Comparison of ENCODE assay signal across 15 cellular contexts in genomic region chr3:100526613-100527346, GRCh38. TPM values are rescaled to one million over a fixed set of nuclear protein-coding genes. Genes with fewer than 3 reads are reported as not detected.
DNase-seq lines count a peak whose midpoint lies in the region; ATAC-seq, FAIRE-seq and TF ChIP-seq lines count a peak whose summit lies in the region.
"Had no signal": no experiment of that assay in that cellular context is flagged by ENCODE, and none has a peak within 500 bp of the region (broad histone marks: within the 10 kb centered on the region; RNA-seq: fewer than 3 reads in every experiment).

No MANE protein-coding gene starts in this region.

- H3K4me1 ChIP-seq in SK-N-SH (ENCODE audit: control insufficient read depth in 1 of 2, insufficient read depth in 2 of 2, low read depth in 1 of 2, low read length in 1 of 2) = peaks cover 0 to 12% of the 10 kb centered on the region in 2 experiments; a peak in 3 of 4 replicates
- peaks cover 6% of the 10 kb centered on the region for H3K4me1 ChIP-seq in vagina
- no peaks in the 10 kb centered on the region for H3K4me1 ChIP-seq in MM.1S (ENCODE audit: low read length)

- ATAC-seq in SK-N-SH treated with all-trans-retinoic acid at 6 μM for 48 hours (no peak), left colon (no peak)
- ATAC-seq: T-cell had no signal

- peak; percentile 78 for FAIRE-seq in islet of Langerhans (lab: Jason Lieb, UNC)
- FAIRE-seq: GM18507 had no signal

- H2AFZ ChIP-seq in SK-N-SH (ENCODE audit: low read depth) (peak overlapping the region; percentile 57; the same call in 1 of the 2 replicates), MM.1S (ENCODE audit: low read length) (no peak overlapping the region)

- no peak for TF ChIP-seq RAD21 in SK-N-SH (IDR thresholded peaks at IDR 0.05; ENCODE audit: low read length)

- no peak for TF ChIP-seq EP300 in SK-N-SH (IDR thresholded peaks at IDR 0.05; ENCODE audit: borderline replicate concordance in 1 of 2, low read depth in 1 of 2, low read length in 1 of 2)

- H3K27me3 Mint-ChIP-seq in MCF 10A (ENCODE audit: insufficient read depth, unreplicated experiment) = no peaks in the 10 kb centered on the region

- TF ChIP-seq POLR2A in vagina (IDR thresholded peaks at IDR 0.05) (no peak), lower leg skin (IDR thresholded peaks at IDR 0.05) (no peak)

- H3K9ac ChIP-seq in SK-N-SH = peak overlapping the region; percentile 71; the same call in 1 of the 2 replicates
- no peak overlapping the region for H3K9ac ChIP-seq in MM.1S (ENCODE audit: low read length)

- peaks cover 26% of the 10 kb centered on the region for H3K4me1 Mint-ChIP-seq in MCF 10A (ENCODE audit: insufficient read depth, unreplicated experiment)
- H3K4me1 Mint-ChIP-seq: T-cell had no signal

- H3K9me3 ChIP-seq in SK-N-SH = no peaks in the 10 kb centered on the region
- H3K9me3 ChIP-seq in vagina = no peaks in the 10 kb centered on the region
- no peaks in the 10 kb centered on the region for H3K9me3 ChIP-seq in MM.1S (replicated peaks; ENCODE audit: insufficient read depth, low read length)

- POLR2A ChIA-PET in SK-N-SH (lab: Yijun Ruan, JAX) (interaction anchor here (0.6 to 1.6 kb wide), 2 partner anchors 34 to 266 kb away, joined by 3 to 5 read pairs; partner anchors contain the start of genes TBC1D23 and TMEM45A), MCF 10A (lab: Yijun Ruan, JAX) (interaction anchor here (0.6 to 1.3 kb wide), 6 partner anchors 8 to 892 kb away, joined by 3 to 8 read pairs (median 4); partner anchors contain the start of gene TMEM45A)

- H3K9me2 ChIP-seq in SK-N-SH (no peaks in the 10 kb centered on the region), MM.1S (replicated peaks; ENCODE audit: insufficient read depth, low read length) (no peaks in the 10 kb centered on the region)

- peaks cover 28% of the 10 kb centered on the region for H3F3A ChIP-seq in SK-N-SH (replicated peaks; ENCODE audit: insufficient read depth)
- no peaks in the 10 kb centered on the region for H3F3A ChIP-seq in MM.1S (ENCODE audit: insufficient read depth, low read length)

- no TSS peak for BruUV-seq in MCF 10A (replicated peaks; lab: Mats Ljungman, UMichigan)

- H3K4me2 ChIP-seq in SK-N-SH (peak overlapping the region; percentile 75), MM.1S (ENCODE audit: low read depth, low read length) (no peak overlapping the region)

- intact Hi-C loops in MCF 10A (cut with micrococcal nuclease) = no loop called here
- intact Hi-C loops in vagina (cut with DNase I) = no loop called here
- intact Hi-C loops in lower leg skin (cut with DNase I; ENCODE audit: low total_unique reads) = no loop called here
- intact Hi-C loops in left colon (cut with DNase I, micrococcal nuclease) = no loop called here

- 75% methylated on average over 4 of the region's 4 CpGs for WGBS in SK-N-SH (ENCODE audit: low lambda C conversion rate)
- WGBS in lower leg skin, 2 donors = 68 to 70% methylated on average over 4 of the region's 4 CpGs

- H3K27ac ChIP-seq in SK-N-SH (ENCODE audit: low read depth in 2 of 2, low read length in 1 of 2) (peak overlapping the region; percentile 87 to 99), vagina (peak overlapping the region; percentile 72), MM.1S (ENCODE audit: low read length) (no peak overlapping the region)
- H3K27ac ChIP-seq: C4-2B had no signal

- no peak overlapping the region for H3K4me3 Mint-ChIP-seq in MCF 10A (ENCODE audit: unreplicated experiment)
- H3K4me3 Mint-ChIP-seq: T-cell had no signal

- H3K27ac Mint-ChIP-seq in MCF 10A (ENCODE audit: low read depth, unreplicated experiment) = peak overlapping the region; percentile 89
- H3K27ac Mint-ChIP-seq: T-cell had no signal

- TF ChIP-seq CTCF in SK-N-SH (IDR thresholded peaks at IDR 0.05) (no peak), MCF 10A (IDR thresholded peaks at IDR 0.05; ENCODE audit: unreplicated experiment) (no peak), vagina (IDR thresholded peaks at IDR 0.05) (no peak), lower leg skin (IDR thresholded peaks at IDR 0.05) (no peak), MM.1S (IDR thresholded peaks at IDR 0.05; ENCODE audit: low read length) (no peak)

- H3K4me3 ChIP-seq in SK-N-SH (ENCODE audit: low read depth in 2 of 2, low read length in 1 of 2) (no peak overlapping the region; a peak in 1 of 4 replicates), vagina (no peak overlapping the region), lower leg skin (ENCODE audit: low read depth, poor library complexity, severe bottlenecking) (no peak overlapping the region), MM.1S (ENCODE audit: low read length) (no peak overlapping the region)

- H3K36me3 Mint-ChIP-seq in MCF 10A (ENCODE audit: insufficient read depth, unreplicated experiment) = no peaks in the 10 kb centered on the region
- H3K36me3 Mint-ChIP-seq: T-cell had no signal

- H3K27me3 ChIP-seq in SK-N-SH (ENCODE audit: insufficient read depth) (no peaks in the 10 kb centered on the region), vagina (no peaks in the 10 kb centered on the region), MM.1S (replicated peaks; ENCODE audit: insufficient read depth, low read length) (no peaks in the 10 kb centered on the region)

- CTCF ChIA-PET in SK-N-SH (lab: Yijun Ruan, JAX) = interaction anchor here (0.7 to 1.1 kb wide), 2 partner anchors 8 to 64 kb away, joined by 3 to 4 read pairs; no protein-coding TSS in a partner anchor
- CTCF ChIA-PET in MCF 10A (lab: Yijun Ruan, JAX) = interaction anchor here (4.6 kb wide), 1 partner anchor 64 kb away, joined by 16 read pairs; no protein-coding TSS in a partner anchor

- no peak for DNase-seq in SK-N-SH
- no peak for DNase-seq in MCF 10A (ENCODE audit: unreplicated experiment)
- DNase-seq in vagina (ENCODE audit: extremely low spot score in 2 of 2) = no peak
- DNase-seq in lower leg skin (ENCODE audit: low spot score in 2 of 2) = no peak
- DNase-seq in MM.1S = no peak
- no peak for DNase-seq in left colon
- DNase-seq: 8988T, activated gamma-delta T cell treated with Interleukin-2 at 50 U/mL for 16 hours, DMS153, NCI-H2029 treated with DMSO at 0.1 percent for 48 hours, T-cell had no signal

- no peaks in the 10 kb centered on the region for H3K36me3 ChIP-seq in SK-N-SH (replicated peaks in 1 of 2; ENCODE audit: control insufficient read depth in 1 of 2, insufficient read depth in 2 of 2, low read length in 1 of 2)
- H3K36me3 ChIP-seq in vagina = no peaks in the 10 kb centered on the region
- H3K36me3 ChIP-seq in MM.1S (replicated peaks; ENCODE audit: insufficient read depth, low read length) = no peaks in the 10 kb centered on the region

- H4K20me1 ChIP-seq in SK-N-SH (ENCODE audit: insufficient read depth) (no peaks in the 10 kb centered on the region), MM.1S (ENCODE audit: insufficient read depth, low read length) (no peaks in the 10 kb centered on the region)

- no peaks in the 10 kb centered on the region for H3K9me3 Mint-ChIP-seq in MCF 10A (ENCODE audit: unreplicated experiment)
- H3K9me3 Mint-ChIP-seq: T-cell had no signal

- H3K79me2 ChIP-seq in SK-N-SH (ENCODE audit: insufficient read depth) (no peaks in the 10 kb centered on the region), MM.1S (ENCODE audit: low read length) (no peaks in the 10 kb centered on the region)

TF ChIP-seq in SK-N-SH, 30 proteins besides CTCF, POLR2A, EP300 and RAD21:
- TF ChIP-seq RXRA (IDR thresholded peaks at IDR 0.05; ENCODE audit: borderline replicate concordance, low read depth) = 0 out of 2 replicates have a peak, but pooled peaks have one; percentile 7
- 0 out of 2 replicates have a peak, but pooled peaks have one; percentile 1 for TF ChIP-seq TEAD4 (IDR thresholded peaks at IDR 0.05; ENCODE audit: borderline replicate concordance, insufficient read depth)
- TF ChIP-seq SIN3A (IDR thresholded peaks at IDR 0.05; ENCODE audit: borderline replicate concordance, low read depth, low read length) = no peak

TF ChIP-seq in SK-N-SH treated with all-trans-retinoic acid at 6 μM for 48 hours, 23 proteins besides CTCF, POLR2A, EP300 and RAD21 (continues in another document):
- TF ChIP-seq ISL1 (CRISPR knock-in tag; IDR thresholded peaks at IDR 0.05) (no peak), RARB (CRISPR knock-in tag; IDR thresholded peaks at IDR 0.05) (no peak), ZNF8 (CRISPR knock-in tag; IDR thresholded peaks at IDR 0.05) (no peak), SNAI2 (CRISPR knock-in tag; IDR thresholded peaks at IDR 0.05) (no peak), CSRNP3 (CRISPR knock-in tag; IDR thresholded peaks at IDR 0.05) (no peak), CSDC2 (CRISPR knock-in tag; IDR thresholded peaks at IDR 0.05) (no peak), ZNF70 (CRISPR knock-in tag; IDR thresholded peaks at IDR 0.05) (no peak), PPARA (CRISPR knock-in tag; IDR thresholded peaks at IDR 0.05; ENCODE audit: borderline replicate concordance) (no peak), ZFP30 (CRISPR knock-in tag; IDR thresholded peaks at IDR 0.05) (no peak), ZFP3 (CRISPR knock-in tag; IDR thresholded peaks at IDR 0.05) (no peak), BACH2 (CRISPR knock-in tag; IDR thresholded peaks at IDR 0.05; ENCODE audit: borderline replicate concordance) (no peak)

RNA-seq across cellular contexts. Expression of gene TMEM45A, which starts 34.4 kb away (rescaled TPM):
- 6.4 and 10.8 TPM in 2 replicates for polyA plus RNA-seq in SK-N-SH (2012; rRNA removed)
- 11.0 and 14.2 TPM in 2 replicates for polyA plus RNA-seq in SK-N-SH (2012; cell fraction: cytosol; rRNA removed)
- polyA plus RNA-seq in SK-N-SH (2012; cell fraction: nucleus; rRNA removed) = 1.8 and 6.0 TPM in 2 replicates
- 4.1 and 8.0 TPM in 2 replicates for total RNA-seq in MCF 10A (2022)
- total RNA-seq in vagina = 46.4 TPM
- 1,000 to 10,000 TPM in 1 of 4 donors, 100 to 1,000 TPM in 3; 421 to 1,097 (median 707) TPM for total RNA-seq in lower leg skin
- 1 to 10 TPM; 1.9 to 4.6 TPM for total RNA-seq in left colon
